In the genomic region with DNA sequence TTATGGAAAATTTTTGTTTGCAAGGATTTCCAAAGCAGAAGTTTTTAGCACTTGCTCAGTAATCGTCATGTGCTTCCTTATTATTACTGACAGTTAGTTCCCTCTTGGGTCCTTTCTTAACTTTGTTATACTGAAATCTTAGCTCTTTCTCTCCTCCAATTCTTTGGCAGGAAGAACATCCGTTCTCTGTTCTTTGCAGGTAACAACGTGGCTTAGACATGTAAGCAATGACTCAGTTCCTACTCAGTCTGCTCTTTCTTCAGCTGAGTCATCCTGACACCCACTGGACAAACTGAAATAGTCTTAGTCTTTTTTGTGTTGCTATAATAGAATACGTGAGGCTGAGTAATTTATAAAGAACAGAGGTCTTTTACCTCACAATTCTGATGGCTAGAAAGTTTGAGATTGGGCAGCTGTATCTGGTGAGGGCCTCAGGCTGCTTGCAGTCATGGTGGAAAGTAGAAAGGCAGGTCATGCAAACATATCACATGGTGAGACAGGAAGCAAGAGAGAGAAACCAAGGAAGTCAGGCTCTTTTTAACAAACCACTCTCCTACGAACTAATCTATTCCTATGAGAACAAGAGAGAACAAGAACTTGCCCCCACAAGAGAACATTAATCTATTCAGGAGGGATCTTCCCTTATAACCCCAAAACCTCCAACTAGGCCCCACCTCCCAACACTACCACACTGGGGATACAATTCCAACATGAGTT, we compare ENCODE assay signal across 8 cellular contexts. TPM values are rescaled to one million over a fixed set of nuclear protein-coding genes. Genes with fewer than 3 reads are reported as not detected.
DNase-seq lines count a peak whose midpoint lies in the region; ATAC-seq and TF ChIP-seq lines count a peak whose summit lies in the region.

No MANE protein-coding gene starts in this region.

- peaks cover 38% of the 10 kb centered on the region for H3K4me1 Mint-ChIP-seq in Calu3 (ENCODE audit: low read depth, unreplicated experiment)
- peaks cover 69% of the 10 kb centered on the region for H3K4me1 Mint-ChIP-seq in activated CD4-positive, alpha-beta T cell treated with anti-CD3 and anti-CD28 coated beads for 36 hours

- peak; percentile 42 for DNase-seq in Calu3
- peak; percentile 93 for DNase-seq in HPDE6-E6E7 (ENCODE audit: extremely low spot score)
- DNase-seq in activated CD4-positive, alpha-beta T cell treated with anti-CD3 and anti-CD28 coated beads for 36 hours, result peak; percentile 62
- DNase-seq in erythroblast (lab: John Stamatoyannopoulos, UW), result peak; percentile 55 to 77
- peak; percentile 12 to 24 for DNase-seq in stimulated activated CD4-positive, alpha-beta T cell treated with anti-CD3 and anti-CD28 coated beads, Interleukin-12 subunit alpha, Interleukin-12 subunit beta, amount 100 ng/mL, for 24 hours (ENCODE audit: low read depth in 2 of 2)
- DNase-seq in DMS 273 treated with DMSO at 0.1 percent for 48 hours (lab: John Stamatoyannopoulos, UW), result no peak
- no peak for DNase-seq in NCI-H1694 treated with DMSO at 0.1 percent for 48 hours (lab: John Stamatoyannopoulos, UW)

- peak overlapping the region; percentile 87 for H3K27ac Mint-ChIP-seq in Calu3 (ENCODE audit: unreplicated experiment)
- H3K27ac Mint-ChIP-seq in activated CD4-positive, alpha-beta T cell treated with anti-CD3 and anti-CD28 coated beads for 36 hours, result peak overlapping the region; percentile 96

- ATAC-seq in GM21423 (IDR thresholded peaks at IDR 0.05; ENCODE audit: unreplicated experiment), result peak; percentile 94
- peak; percentile 92 for ATAC-seq in activated CD4-positive, alpha-beta T cell treated with anti-CD3 and anti-CD28 coated beads for 36 hours

- POLR2A ChIA-PET in activated CD4-positive, alpha-beta T cell treated with anti-CD3 and anti-CD28 coated beads for 36 hours (lab: Charles Lee), result interaction anchor here (0.8 to 2.3 kb wide), 3 partner anchors 21 to 50 kb away, joined by 3 to 12 read pairs (median 4); no protein-coding TSS in a partner anchor

- no peak for TF ChIP-seq POLR2A in erythroblast (IDR thresholded peaks at IDR 0.05; ENCODE audit: low read length)

- H3K27me3 Mint-ChIP-seq in Calu3 (ENCODE audit: unreplicated experiment), result no peaks in the 10 kb centered on the region
- no peaks in the 10 kb centered on the region for H3K27me3 Mint-ChIP-seq in activated CD4-positive, alpha-beta T cell treated with anti-CD3 and anti-CD28 coated beads for 36 hours

- no peak for TF ChIP-seq CTCF in Calu3 (IDR thresholded peaks at IDR 0.05; ENCODE audit: unreplicated experiment)

- H3K9me3 Mint-ChIP-seq in Calu3 (ENCODE audit: low read depth, unreplicated experiment), result peaks cover 16% of the 10 kb centered on the region
- peaks cover 28% of the 10 kb centered on the region for H3K9me3 Mint-ChIP-seq in activated CD4-positive, alpha-beta T cell treated with anti-CD3 and anti-CD28 coated beads for 36 hours (ENCODE audit: low read depth)

- H3K4me3 Mint-ChIP-seq in Calu3 (ENCODE audit: low read depth, unreplicated experiment), result peak overlapping the region; percentile 3
- peak overlapping the region; percentile 45 for H3K4me3 Mint-ChIP-seq in activated CD4-positive, alpha-beta T cell treated with anti-CD3 and anti-CD28 coated beads for 36 hours

- peaks cover 5% of the 10 kb centered on the region for H3K36me3 Mint-ChIP-seq in Calu3 (ENCODE audit: insufficient read depth, unreplicated experiment)
- peaks cover 71% of the 10 kb centered on the region for H3K36me3 Mint-ChIP-seq in activated CD4-positive, alpha-beta T cell treated with anti-CD3 and anti-CD28 coated beads for 36 hours (ENCODE audit: low read depth)

- BruUV-seq in Calu3 (replicated peaks; lab: Mats Ljungman, UMichigan), result no TSS peak

- intact Hi-C loops in Calu3 (cut with micrococcal nuclease; ENCODE audit: unreplicated experiment), result loop anchor here (1.0 to 5.0 kb wide), 2 partner anchors 81 to 178 kb away; a partner anchor contains a TSS
- intact Hi-C loops in activated CD4-positive, alpha-beta T cell treated with anti-CD3 and anti-CD28 coated beads for 36 hours (cut with DNase I, micrococcal nuclease), result loop anchor here (1.0 to 5.0 kb wide), 12 partner anchors 21 to 653 kb away; a partner anchor contains a TSS

- CTCF ChIA-PET in Calu3 (lab: Charles Lee), result interaction anchor here (0.6 kb wide), 1 partner anchor 78 kb away, joined by 3 read pairs; no protein-coding TSS in a partner anchor
- CTCF ChIA-PET in activated CD4-positive, alpha-beta T cell treated with anti-CD3 and anti-CD28 coated beads for 36 hours (lab: Charles Lee), result interaction anchor here (0.7 to 6.1 kb wide), 8 partner anchors 22 to 408 kb away, joined by 3 to 37 read pairs (median 4); no protein-coding TSS in a partner anchor

RNA-seq across cellular contexts. Expression of a gene that starts 49.2 kb away (rescaled TPM):
- not detected in 2 replicates for total RNA-seq in Calu3 (2022)
- 100 to 1,000 TPM in 1 of 2 experiments, 10 to 100 TPM in 1; 81.0 to 107 TPM for total RNA-seq in activated CD4-positive, alpha-beta T cell treated with anti-CD3 and anti-CD28 coated beads for 36 hours

Comparison
In these comparisons a context has a peak if more than half of its experiments do, and no peak if none do; other contexts are left out.
1. DNase-seq: peak in Calu3 (single experiment), HPDE6-E6E7 (single experiment), activated CD4-positive, alpha-beta T cell treated with anti-CD3 and anti-CD28 coated beads for 36 hours (single experiment), erythroblast (2 of 2) and stimulated activated CD4-positive, alpha-beta T cell treated with anti-CD3 and anti-CD28 coated beads, Interleukin-12 subunit alpha, Interleukin-12 subunit beta, amount 100 ng/mL, for 24 hours (2 of 2); none in DMS 273 treated with DMSO at 0.1 percent for 48 hours (single experiment) and NCI-H1694 treated with DMSO at 0.1 percent for 48 hours (single experiment).
2. RNA of a gene that starts 49.2 kb away (total RNA-seq): 81.0 to 107 TPM in activated CD4-positive, alpha-beta T cell treated with anti-CD3 and anti-CD28 coated beads for 36 hours; not detected in Calu3; every median in the first group is over 10 times any median in the second.